In genomic region chr1:22018583-22019559, GRCh38 we compare ENCODE assay signal across 9 cellular contexts. TPM values are rescaled to one million over a fixed set of nuclear protein-coding genes. Genes with fewer than 3 reads are reported as not detected.
DNase-seq lines count a peak whose midpoint lies in the region; ATAC-seq, FAIRE-seq and TF ChIP-seq lines count a peak whose summit lies in the region.
"Had no signal": no experiment of that assay in that cellular context is flagged by ENCODE, and none has a peak within 500 bp of the region (broad histone marks: within the 10 kb centered on the region; RNA-seq: fewer than 3 reads in every experiment).

No MANE protein-coding gene starts in this region.

- H3K9me3 ChIP-seq in right lobe of liver: no peaks in the 10 kb centered on the region

- H3K27ac Mint-ChIP-seq in stimulated activated naive B cell treated with anti-CD40 and anti-IgM and Interleukin-4, amounts not matched to agents 10 μg/mL and 1 μg/mL and 100 μg/mL, for 72 hours: peak overlapping the region; percentile 96

- peak; percentile 51 for TF ChIP-seq CTCF in GM12874 (IDR thresholded peaks at IDR 0.05; ENCODE audit: insufficient read depth, low read depth, low read length)
- TF ChIP-seq CTCF in right lobe of liver (IDR thresholded peaks at IDR 0.05): no peak

- intact Hi-C loops in right lobe of liver (cut with DNase I): no loop called here

- ATAC-seq in right lobe of liver: peak; percentile 56 to 76 (median 66)
- ATAC-seq in stimulated activated naive B cell treated with anti-CD40 and anti-IgM and Interleukin-4, amounts not matched to agents 10 μg/mL and 1 μg/mL and 100 μg/mL, for 72 hours (replicated peaks): peak; percentile 98
- ATAC-seq in HG03135 (IDR thresholded peaks at IDR 0.05; ENCODE audit: unreplicated experiment): no peak

- H3K4me3 ChIP-seq in right lobe of liver: no peak overlapping the region

- no peaks in the 10 kb centered on the region for H3K36me3 Mint-ChIP-seq in stimulated activated naive B cell treated with anti-CD40 and anti-IgM and Interleukin-4, amounts not matched to agents 10 μg/mL and 1 μg/mL and 100 μg/mL, for 72 hours

- no peak for TF ChIP-seq POLR2A in right lobe of liver (IDR thresholded peaks at IDR 0.05)

- peaks cover 0 to 4% (median 0%) of the 10 kb centered on the region in 4 donors for H3K4me1 ChIP-seq in right lobe of liver

- H3K27me3 ChIP-seq in right lobe of liver: no peaks in the 10 kb centered on the region

- no peaks in the 10 kb centered on the region for H3K27me3 Mint-ChIP-seq in stimulated activated naive B cell treated with anti-CD40 and anti-IgM and Interleukin-4, amounts not matched to agents 10 μg/mL and 1 μg/mL and 100 μg/mL, for 72 hours

- no peak overlapping the region for H3K27ac ChIP-seq in right lobe of liver

- peak overlapping the region; percentile 6 to 45 for H3K4me3 Mint-ChIP-seq in stimulated activated naive B cell treated with anti-CD40 and anti-IgM and Interleukin-4, amounts not matched to agents 10 μg/mL and 1 μg/mL and 100 μg/mL, for 72 hours

- peaks cover 17 to 27% of the 10 kb centered on the region in 2 donors for H3K4me1 Mint-ChIP-seq in stimulated activated naive B cell treated with anti-CD40 and anti-IgM and Interleukin-4, amounts not matched to agents 10 μg/mL and 1 μg/mL and 100 μg/mL, for 72 hours

- H3K36me3 ChIP-seq in right lobe of liver: no peaks in the 10 kb centered on the region

- 54% methylated on average over 10 of the region's 10 CpGs for WGBS in right lobe of liver (ENCODE audit: insufficient coverage, low coverage, low lambda C conversion rate, missing lambda C conversion rate)

- FAIRE-seq in GM19239 (lab: Jason Lieb, UNC): no peak

- H3K9me3 Mint-ChIP-seq in stimulated activated naive B cell treated with anti-CD40 and anti-IgM and Interleukin-4, amounts not matched to agents 10 μg/mL and 1 μg/mL and 100 μg/mL, for 72 hours: peaks cover 0 to 2% of the 10 kb centered on the region in 2 donors

- DNase-seq in HPDE6-E6E7 (ENCODE audit: extremely low spot score) (peak; percentile 97), T1000 (lab: John Stamatoyannopoulos, UW) (peak; percentile 76), astrocyte of the hippocampus (ENCODE audit: low read depth, low spot score) (peak; percentile 53), right lobe of liver (peak in 1 of 3 donors; percentile 29), GM19239 (ENCODE audit: insufficient read length, low spot score) (no peak)
- peak; percentile 72 for DNase-seq in stimulated activated naive B cell treated with anti-CD40 and anti-IgM and Interleukin-4, amounts not matched to agents 10 μg/mL and 1 μg/mL and 100 μg/mL, for 72 hours

RNA-seq across cellular contexts. Expression of gene CELA3A, which starts 17.4 kb away (rescaled TPM):
- under 1 TPM in 1 of 6 experiments, not detected in 5; 0.22 TPM for total RNA-seq in right lobe of liver
- total RNA-seq: dermis microvascular lymphatic vessel endothelial cell had no signal

RNA-seq across cellular contexts. Expression of gene CDC42, which starts 33.6 kb away (rescaled TPM):
- total RNA-seq in right lobe of liver: 100 to 1,000 TPM in 3 of 6 experiments, 10 to 100 TPM in 3; 74.4 to 128 (median 95.9) TPM

RNA-seq across cellular contexts. Expression of gene CELA3B, which starts 42.0 kb away (rescaled TPM):
- total RNA-seq in right lobe of liver: not detected
